In the genomic region with DNA sequence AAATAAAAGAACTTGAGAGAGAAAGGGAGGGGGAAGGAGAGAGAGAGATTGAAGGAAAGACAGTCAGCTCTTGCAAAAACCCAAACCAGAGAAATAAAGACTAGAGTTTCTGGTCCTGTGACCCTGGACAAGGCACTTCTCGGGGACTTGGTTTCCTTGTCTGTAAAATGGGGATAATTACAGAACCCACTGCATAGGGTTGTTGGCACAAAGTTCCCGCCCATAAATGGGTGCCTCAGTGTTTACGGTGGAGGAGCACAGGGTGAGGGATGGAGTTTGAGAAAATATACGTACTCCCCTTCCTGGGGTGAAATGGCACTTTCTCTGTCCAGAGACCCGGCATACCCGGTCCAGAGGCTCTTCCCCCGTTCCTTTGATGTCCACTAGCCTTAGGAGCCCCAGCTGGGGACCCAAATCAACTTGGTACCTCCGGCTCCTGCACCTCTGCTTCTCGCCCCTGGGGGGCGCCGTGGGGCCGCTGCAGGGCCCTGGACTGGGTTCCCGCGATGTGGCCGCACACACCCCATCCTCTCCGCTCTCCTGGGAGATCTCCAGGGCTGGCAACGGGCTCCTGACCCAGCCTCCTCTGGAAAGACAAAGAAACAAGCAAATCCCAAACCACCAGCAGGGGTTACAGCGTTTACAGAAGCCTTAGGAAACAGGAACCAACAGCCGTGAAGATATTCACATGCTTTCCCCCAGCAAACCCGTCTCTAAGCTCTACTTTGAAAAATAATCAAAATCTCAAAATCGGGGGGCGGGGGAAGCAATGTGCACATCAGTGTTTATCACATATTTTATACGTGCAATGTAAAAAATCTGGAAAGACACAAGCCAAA, we compare ENCODE assay signal across 8 cellular contexts. TPM values are rescaled to one million over a fixed set of nuclear protein-coding genes. Genes with fewer than 3 reads are reported as not detected.
A peak's percentile ranks its signal among the peaks of the same experiment; 100 is the strongest.
DNase-seq lines count a peak whose midpoint lies in the region; ATAC-seq and TF ChIP-seq lines count a peak whose summit lies in the region.

No MANE protein-coding gene starts in this region.

- H3K9me3 ChIP-seq in SJCRH30 (replicated peaks) (no peaks in the 10 kb centered on the region), gastroesophageal sphincter (no peaks in the 10 kb centered on the region), parathyroid adenoma (ENCODE audit: control insufficient read depth, low read length) (no peaks in the 10 kb centered on the region), upper lobe of right lung (no peaks in the 10 kb centered on the region)

- no peak for TF ChIP-seq POLR2A in gastroesophageal sphincter (IDR thresholded peaks at IDR 0.05)

- H3K4me1 ChIP-seq in SJCRH30 (peaks cover 8% of the 10 kb centered on the region), gastroesophageal sphincter (peaks cover 0 to 23% (median 0%) of the 10 kb centered on the region in 3 donors), parathyroid adenoma (no peaks in the 10 kb centered on the region), upper lobe of right lung (no peaks in the 10 kb centered on the region)

- H3K4me2 ChIP-seq in parathyroid adenoma (ENCODE audit: low read length): peak overlapping the region; percentile 38

- peak; percentile 91 for ATAC-seq in gastroesophageal sphincter
- ATAC-seq in upper lobe of right lung: peak; percentile 92
- no peak for ATAC-seq in GM21576 (IDR thresholded peaks at IDR 0.05; ENCODE audit: unreplicated experiment)

- peak; percentile 22 for DNase-seq in DMS 273 treated with DMSO at 0.1 percent for 48 hours (lab: John Stamatoyannopoulos, UW)
- DNase-seq in SJCRH30: peak; percentile 95 to 96
- DNase-seq in activated gamma-delta T cell treated with anti-CD3 and anti-CD28 coated beads, Interleukin-2, amount 50 U/mL, for 16 hours (ENCODE audit: low read depth): peak; percentile 25
- DNase-seq in upper lobe of right lung: peak; percentile 77

- no peak overlapping the region for H3K9ac ChIP-seq in parathyroid adenoma

- TF ChIP-seq CTCF in LNCAP (IDR thresholded peaks at IDR 0.05): peak; percentile 98
- peak in 3 of 4 experiments; percentile 73 to 97 (median 83) for TF ChIP-seq CTCF in gastroesophageal sphincter (IDR thresholded peaks at IDR 0.05)
- peak; percentile 71 for TF ChIP-seq CTCF in parathyroid adenoma (IDR thresholded peaks at IDR 0.05)
- TF ChIP-seq CTCF in upper lobe of right lung (IDR thresholded peaks at IDR 0.05): peak; percentile 85

- intact Hi-C loops in upper lobe of right lung (cut with DNase I): no loop called here

- peak overlapping the region; percentile 50 for H2AFZ ChIP-seq in parathyroid adenoma

- no peak for TF ChIP-seq EP300 in gastroesophageal sphincter (IDR thresholded peaks at IDR 0.05)

- H3K27ac ChIP-seq in SJCRH30 (no peak overlapping the region), gastroesophageal sphincter (peak overlapping the region in 2 of 4 donors; percentile 22 to 33), parathyroid adenoma (no peak overlapping the region), upper lobe of right lung (no peak overlapping the region)

- H3K79me2 ChIP-seq in parathyroid adenoma: no peaks in the 10 kb centered on the region

- WGBS in gastroesophageal sphincter (ENCODE audit: low coverage in 1 of 2), 2 donors: 22 to 24% methylated on average over 9 to 14 of the region's 23 CpGs

- H3K4me3 ChIP-seq in SJCRH30 (no peak overlapping the region), gastroesophageal sphincter (peak overlapping the region in 1 of 2 donors; percentile 6), parathyroid adenoma (ENCODE audit: low read depth, low read length) (no peak overlapping the region), upper lobe of right lung (no peak overlapping the region)

- H3K36me3 ChIP-seq in SJCRH30: no peaks in the 10 kb centered on the region
- H3K36me3 ChIP-seq in gastroesophageal sphincter: no peaks in the 10 kb centered on the region
- H3K36me3 ChIP-seq in parathyroid adenoma (ENCODE audit: control insufficient read depth, insufficient read depth, low read length): no peaks in the 10 kb centered on the region
- H3K36me3 ChIP-seq in upper lobe of right lung: no peaks in the 10 kb centered on the region

- H3K27me3 ChIP-seq in SJCRH30 (peaks cover 20% of the 10 kb centered on the region), gastroesophageal sphincter (peaks cover 3% of the 10 kb centered on the region), parathyroid adenoma (ENCODE audit: control insufficient read depth, insufficient read depth, low read length) (no peaks in the 10 kb centered on the region), upper lobe of right lung (peaks cover 15% of the 10 kb centered on the region)

RNA-seq across cellular contexts. Expression of gene PTGES, which starts 26.3 kb away (rescaled TPM):
- 0.76 and 0.91 TPM in 2 replicates for total RNA-seq in SJCRH30 (2014; rRNA removed; shearing (Covaris generic))
- total RNA-seq in gastroesophageal sphincter (10 to 100 TPM in 1 of 4 donors, 1 to 10 TPM in 2, under 1 TPM in 1; 0.78 to 15.1 (median 6.1) TPM), upper lobe of right lung (2.1 TPM)

Comparison
In these comparisons a context has a peak if more than half of its experiments do, and no peak if none do; other contexts are left out.
1. DNase-seq: peak in every context shown above with its lines; median percentile 96 in SJCRH30; 77 in upper lobe of right lung; 25 in activated gamma-delta T cell treated with anti-CD3 and anti-CD28 coated beads, Interleukin-2, amount 50 U/mL, for 16 hours; 22 in DMS 273 treated with DMSO at 0.1 percent for 48 hours.